Comparison of ENCODE assay signal across 8 cellular contexts in genomic region chr4:145481164-145481941, GRCh38. TPM values are rescaled to one million over a fixed set of nuclear protein-coding genes. Genes with fewer than 3 reads are reported as not detected.
A peak's percentile ranks its signal among the peaks of the same experiment; 100 is the strongest.
DNase-seq lines count a peak whose midpoint lies in the region; ATAC-seq and TF ChIP-seq lines count a peak whose summit lies in the region.

TSS of gene SMAD1 (plus strand) at chr4:145481853. CDS start at chr4:145514614, 32,761 bp downstream.

- H4K20me1 ChIP-seq in KMS-11 (ENCODE audit: insufficient read depth) = no peaks in the 10 kb centered on the region
- peaks cover 20% of the 10 kb centered on the region; the same call in 1 of the 2 replicates for H4K20me1 ChIP-seq in SK-N-SH (ENCODE audit: insufficient read depth)

- peak within 1 kb of the TSS; percentile 93 for H2AFZ ChIP-seq in KMS-11 (ENCODE audit: low read depth)
- H2AFZ ChIP-seq in SK-N-SH (ENCODE audit: low read depth) = peak within 1 kb of the TSS; percentile 88

- TF ChIP-seq CTCF in KMS-11 (conservative IDR thresholded peaks at IDR 0.05; ENCODE audit: low read depth, low read length) (no peak), SK-N-SH (IDR thresholded peaks at IDR 0.05) (no peak), brain (conservative IDR thresholded peaks at IDR 0.05) (no peak)

- no peaks in the 10 kb centered on the region for H3K9me2 ChIP-seq in SK-N-SH

- peak within 1 kb of the TSS in 4 of 5 experiments; percentile 90 to 95 (median 92) for H3K4me3 Mint-ChIP-seq in brain

- peaks cover 0 to 5% (median 0%) of the 10 kb centered on the region in 5 experiments for H3K9me3 Mint-ChIP-seq in brain

- POLR2A ChIA-PET in SK-N-SH (lab: Yijun Ruan, JAX) = interaction anchor here (0.7 kb wide), 1 partner anchor 72 kb away, joined by 4 read pairs; no protein-coding TSS in a partner anchor

- H3K79me2 ChIP-seq in KMS-11 (ENCODE audit: insufficient read depth, low read depth) (peaks cover 35% of the 10 kb centered on the region), SK-N-SH (ENCODE audit: insufficient read depth) (peaks cover 41% of the 10 kb centered on the region)

- peak; percentile 49 for ATAC-seq in GM21737 (IDR thresholded peaks at IDR 0.05; ENCODE audit: unreplicated experiment)
- no peak for ATAC-seq in GM18858 (IDR thresholded peaks at IDR 0.05; ENCODE audit: unreplicated experiment)

- no peak for TF ChIP-seq RAD21 in SK-N-SH (IDR thresholded peaks at IDR 0.05; ENCODE audit: low read length)

- no peak; a peak in 1 of 4 replicates for TF ChIP-seq EP300 in SK-N-SH (IDR thresholded peaks at IDR 0.05; ENCODE audit: borderline replicate concordance in 1 of 2, low read depth in 1 of 2, low read length in 1 of 2)

- H3K4me1 ChIP-seq in KMS-11 (ENCODE audit: low read depth, poor library complexity, severe bottlenecking) = peaks cover 45% of the 10 kb centered on the region
- H3K4me1 ChIP-seq in SK-N-SH (ENCODE audit: control insufficient read depth in 1 of 2, insufficient read depth in 2 of 2, low read depth in 1 of 2, low read length in 1 of 2) = peaks cover 6 to 9% of the 10 kb centered on the region in 2 experiments; a peak in 3 of 4 replicates

- H3K4me3 ChIP-seq in KMS-11 (IDR thresholded peaks at IDR 0.05; ENCODE audit: insufficient read depth, low read depth, low read length) (peak within 1 kb of the TSS; percentile 32), SK-N-SH (ENCODE audit: low read depth in 2 of 2, low read length in 1 of 2) (peak within 1 kb of the TSS; percentile 75 to 91)

- no peaks in the 10 kb centered on the region for H3K36me3 Mint-ChIP-seq in brain

- peak within 1 kb of the TSS; percentile 89 to 98 (median 94) for H3K27ac Mint-ChIP-seq in brain

- peaks cover 10% of the 10 kb centered on the region for H3K4me1 Mint-ChIP-seq in brain

- peaks cover 3% of the 10 kb centered on the region for H3K27me3 Mint-ChIP-seq in brain

- peak; percentile 82 for DNase-seq in ELR (ENCODE audit: low read depth)
- DNase-seq in SK-N-SH = peak; percentile 88
- peak; percentile 15 for DNase-seq in iPS DF 19.7 (ENCODE audit: low read depth, low spot score)
- peak; percentile 59 for DNase-seq in renal cortical epithelial cell (ENCODE audit: low read depth)

- H3K9ac ChIP-seq in KMS-11 (peak within 1 kb of the TSS; percentile 95), SK-N-SH (peak within 1 kb of the TSS; percentile 96)

- H3K9me3 ChIP-seq in SK-N-SH = no peaks in the 10 kb centered on the region

- H3K4me2 ChIP-seq in KMS-11 (peak within 1 kb of the TSS; percentile 79), SK-N-SH (peak within 1 kb of the TSS; percentile 89)

- 1% methylated on average over 18 of the region's 65 CpGs for WGBS in SK-N-SH (ENCODE audit: low lambda C conversion rate)

- H3K27me3 ChIP-seq in KMS-11 (ENCODE audit: insufficient read depth, low read depth) = no peaks in the 10 kb centered on the region
- H3K27me3 ChIP-seq in SK-N-SH (ENCODE audit: insufficient read depth) = no peaks in the 10 kb centered on the region

- CTCF ChIA-PET in SK-N-SH (lab: Yijun Ruan, JAX) = interaction anchor here (1.0 to 3.7 kb wide), 2 partner anchors 31 to 75 kb away, joined by 3 to 21 read pairs; no protein-coding TSS in a partner anchor

- H3K36me3 ChIP-seq in KMS-11 (ENCODE audit: insufficient read depth) = no peaks in the 10 kb centered on the region
- no peaks in the 10 kb centered on the region for H3K36me3 ChIP-seq in SK-N-SH (replicated peaks in 1 of 2; ENCODE audit: control insufficient read depth in 1 of 2, insufficient read depth in 2 of 2, low read length in 1 of 2)

- peak within 1 kb of the TSS; percentile 95 for H3K27ac ChIP-seq in KMS-11
- H3K27ac ChIP-seq in SK-N-SH (ENCODE audit: low read depth in 2 of 2, low read length in 1 of 2) = peak within 1 kb of the TSS; percentile 78 to 85

- no peaks in the 10 kb centered on the region for H3F3A ChIP-seq in SK-N-SH (replicated peaks; ENCODE audit: insufficient read depth)

TF ChIP-seq in SK-N-SH, 30 proteins besides CTCF, POLR2A, EP300 and RAD21 (continues in another document):
- TF ChIP-seq NRF1 (IDR thresholded peaks at IDR 0.05; ENCODE audit: low read depth, low read length) = peak; percentile 36
- no peak; the same call in 1 of the 2 replicates for TF ChIP-seq YY1 (IDR thresholded peaks at IDR 0.05; ENCODE audit: low read depth)
- peak; percentile 74; the same call in 1 of the 2 replicates for TF ChIP-seq SIN3A (IDR thresholded peaks at IDR 0.05; ENCODE audit: borderline replicate concordance, low read depth, low read length)
- peak; percentile 36; the same call in 1 of the 2 replicates for TF ChIP-seq REST (IDR thresholded peaks at IDR 0.05; ENCODE audit: low read depth, low read length)
- no peak for TF ChIP-seq RXRA (IDR thresholded peaks at IDR 0.05; ENCODE audit: borderline replicate concordance, low read depth)
- TF ChIP-seq SMC3 (IDR thresholded peaks at IDR 0.05; ENCODE audit: low read depth, low read length) = no peak; the same call in 1 of the 2 replicates
- no peak for TF ChIP-seq FOSL2 (IDR thresholded peaks at IDR 0.05; ENCODE audit: borderline replicate concordance, low read depth)
- no peak for TF ChIP-seq TEAD4 (IDR thresholded peaks at IDR 0.05; ENCODE audit: borderline replicate concordance, insufficient read depth)
- TF ChIP-seq POLR2AphosphoS5 (IDR thresholded peaks at IDR 0.05; ENCODE audit: low read depth, low read length) = peak; percentile 64
- TF ChIP-seq RCOR1 (IDR thresholded peaks at IDR 0.05; ENCODE audit: low read length) = no peak
- TF ChIP-seq RFX5 (IDR thresholded peaks at IDR 0.05; ENCODE audit: low read length) = no peak
- TF ChIP-seq CHD2 (IDR thresholded peaks at IDR 0.05; ENCODE audit: low read length, partially characterized antibody) = peak; percentile 35
- TF ChIP-seq TCF12 (IDR thresholded peaks at IDR 0.05) = no peak
- TF ChIP-seq TAF1 (IDR thresholded peaks at IDR 0.05; ENCODE audit: borderline replicate concordance, low read depth, low read length) = peak; percentile 85; the same call in 1 of the 2 replicates
- peak; percentile 41; the same call in 1 of the 2 replicates for TF ChIP-seq PBX3 (IDR thresholded peaks at IDR 0.05)
- peak; percentile 38; the same call in 1 of the 2 replicates for TF ChIP-seq NFIC (IDR thresholded peaks at IDR 0.05; ENCODE audit: borderline replicate concordance)
- peak; percentile 45 for TF ChIP-seq IRF3 (IDR thresholded peaks at IDR 0.05; ENCODE audit: low read depth, low read length)
- peak; percentile 59 for TF ChIP-seq MXI1 (IDR thresholded peaks at IDR 0.05; ENCODE audit: low read depth, low read length)
- TF ChIP-seq GABPA (IDR thresholded peaks at IDR 0.05; ENCODE audit: low read depth) = no peak
- no peak for TF ChIP-seq EZH2phosphoT487 (IDR thresholded peaks at IDR 0.05; ENCODE audit: borderline replicate concordance, low read depth)

RNA-seq across cellular contexts. Expression of gene SMAD1, which starts in this region (rescaled TPM):
- polyA plus RNA-seq in SK-N-SH (2012; rRNA removed) = 46.0 and 58.2 TPM in 2 replicates
- polyA plus RNA-seq in SK-N-SH (2012; cell fraction: cytosol; rRNA removed) = 48.8 and 50.6 TPM in 2 replicates
- 51.5 and 55.6 TPM in 2 replicates for polyA plus RNA-seq in SK-N-SH (2012; cell fraction: nucleus; rRNA removed)
- 12.8 TPM for polyA plus RNA-seq in brain (ENCODE audit: insufficient read depth, low read depth, low replicate concordance)
- total RNA-seq in renal cortical epithelial cell = 7.5 and 34.7 TPM in 2 replicates

Comparison
In these comparisons a context has a peak if more than half of its experiments do, and no peak if none do; other contexts are left out.
1. DNase-seq: peak in every context shown above with its lines; median percentile 88 in SK-N-SH; 82 in ELR; 59 in renal cortical epithelial cell; 15 in iPS DF 19.7.